In genomic region chr19:1884719-1885334, GRCh38 we compare ENCODE assay signal across 6 cellular contexts. TPM values are rescaled to one million over a fixed set of nuclear protein-coding genes. Genes with fewer than 3 reads are reported as not detected.
A peak's percentile ranks its signal among the peaks of the same experiment; 100 is the strongest.
DNase-seq lines count a peak whose midpoint lies in the region; ATAC-seq and TF ChIP-seq lines count a peak whose summit lies in the region.

No MANE protein-coding gene starts in this region.

- H3K9me3 ChIP-seq in adipocyte (ENCODE audit: control insufficient read depth, low read length): no peaks in the 10 kb centered on the region
- no peaks in the 10 kb centered on the region for H3K9me3 ChIP-seq in mucosa of descending colon

- H3K36me3 ChIP-seq in adipocyte (ENCODE audit: control insufficient read depth, insufficient read depth, low read length, severe bottlenecking): no peaks in the 10 kb centered on the region
- no peaks in the 10 kb centered on the region for H3K36me3 ChIP-seq in mucosa of descending colon (ENCODE audit: low read depth)

- intact Hi-C loops in mucosa of descending colon (cut with DNase I, micrococcal nuclease): no loop called here

- peak; percentile 59 for DNase-seq in adipocyte (ENCODE audit: low read depth)
- peak in 1 of 3 donors; percentile 63 for DNase-seq in mucosa of descending colon
- no peak for DNase-seq in globus pallidus (ENCODE audit: low spot score)
- DNase-seq in activated CD4-positive, alpha-beta T cell treated with anti-CD3 and anti-CD28 coated beads, Interleukin-2, amount 50 U/mL, for 1 hour: no peak

- no peak for TF ChIP-seq CTCF in 22Rv1 (IDR thresholded peaks at IDR 0.05)
- no peak for TF ChIP-seq CTCF in mucosa of descending colon (IDR thresholded peaks at IDR 0.05)

- H3K9ac ChIP-seq in adipocyte (ENCODE audit: low read length): peak overlapping the region; percentile 95

- peak overlapping the region; percentile 61 for H3K27ac ChIP-seq in 22Rv1

- H3K27me3 ChIP-seq in adipocyte (replicated peaks; ENCODE audit: control insufficient read depth, insufficient read depth, low read length): no peaks in the 10 kb centered on the region

- H3K4me1 ChIP-seq in adipocyte (ENCODE audit: control insufficient read depth, insufficient read depth, low read length) (peaks cover 27% of the 10 kb centered on the region), mucosa of descending colon (ENCODE audit: low read depth) (peaks cover 19% of the 10 kb centered on the region)

- ATAC-seq in HG02571 (IDR thresholded peaks at IDR 0.05; ENCODE audit: unreplicated experiment): peak; percentile 9
- ATAC-seq in mucosa of descending colon: peak; percentile 33

- peak overlapping the region; percentile 96 for H3K4me3 ChIP-seq in adipocyte (ENCODE audit: low read length)
- peak overlapping the region; percentile 69 for H3K4me3 ChIP-seq in mucosa of descending colon

RNA-seq across cellular contexts. Expression of gene ABHD17A, which starts 0.5 kb away (rescaled TPM):
- 10 to 100 TPM; 60.9 to 65.8 (median 65.8) TPM for total RNA-seq in mucosa of descending colon

RNA-seq across cellular contexts. Expression of gene ADAT3, which starts 20.4 kb away (rescaled TPM):
- total RNA-seq in mucosa of descending colon: 10 to 100 TPM; 12.5 to 21.9 (median 19.6) TPM

RNA-seq across cellular contexts. Expression of gene SCAMP4, which starts 20.4 kb away (rescaled TPM):
- total RNA-seq in mucosa of descending colon: 10 to 100 TPM; 57.2 to 61.3 (median 59.8) TPM

RNA-seq across cellular contexts. Expression of gene KLF16, which starts 21.4 kb away (rescaled TPM):
- 10 to 100 TPM; 22.6 to 26.5 (median 25.6) TPM for total RNA-seq in mucosa of descending colon

RNA-seq across cellular contexts. Expression of gene REXO1, which starts 36.5 kb away (rescaled TPM):
- 10 to 100 TPM; 45.4 to 54.3 (median 50.2) TPM for total RNA-seq in mucosa of descending colon
